1 cellular context compared by ENCODE assay signal in the genomic region with DNA sequence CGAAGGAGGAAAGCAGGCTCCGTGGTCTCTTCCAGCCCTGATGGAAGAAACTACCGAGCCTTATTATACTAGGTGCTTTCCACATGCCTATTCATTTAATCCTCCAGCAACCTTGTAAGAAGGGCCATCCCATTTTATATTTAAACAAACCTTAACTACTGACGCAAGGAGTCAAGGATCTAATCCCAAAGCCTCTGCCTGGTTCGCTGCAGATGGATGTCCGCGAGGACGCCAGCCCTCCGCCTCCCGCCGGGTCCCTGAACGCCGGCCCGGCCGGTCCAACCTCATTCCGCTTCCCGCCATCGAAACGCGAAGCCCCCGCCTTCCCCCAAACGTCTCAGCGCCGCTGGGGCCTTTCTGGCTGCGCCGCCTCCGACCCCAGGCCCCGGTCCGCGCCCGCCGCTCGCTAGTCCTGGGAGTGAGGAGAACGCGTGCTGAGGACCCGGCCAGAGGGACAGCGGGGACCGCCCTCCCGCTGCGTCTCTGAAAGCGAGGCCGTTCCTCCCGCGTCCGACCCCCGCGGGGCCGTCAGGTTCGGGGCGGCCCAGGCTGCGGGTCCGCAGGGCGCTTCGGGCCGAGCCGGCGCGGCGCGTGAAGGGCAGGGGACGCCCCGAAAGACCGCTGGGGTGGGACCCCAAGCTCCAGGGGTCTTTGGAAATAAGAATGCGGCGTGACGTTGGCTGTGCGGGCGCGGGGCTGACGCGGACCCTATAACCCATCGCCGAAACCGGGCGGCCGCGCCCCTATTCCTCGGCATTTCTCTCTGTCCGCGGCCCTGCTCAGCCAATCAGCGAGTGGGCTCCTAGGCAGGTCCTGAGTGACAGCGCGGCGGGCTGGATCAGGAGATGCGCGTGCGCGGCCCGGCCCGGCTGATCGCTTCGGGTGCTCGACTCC.
TF ChIP-seq lines count a peak whose summit lies in the region.

No MANE protein-coding gene starts in this region.

TF ChIP-seq in IMR-90, 13 proteins besides CTCF, POLR2A, EP300 and RAD21 (continued from another document):
- TF ChIP-seq, protein P1, sequence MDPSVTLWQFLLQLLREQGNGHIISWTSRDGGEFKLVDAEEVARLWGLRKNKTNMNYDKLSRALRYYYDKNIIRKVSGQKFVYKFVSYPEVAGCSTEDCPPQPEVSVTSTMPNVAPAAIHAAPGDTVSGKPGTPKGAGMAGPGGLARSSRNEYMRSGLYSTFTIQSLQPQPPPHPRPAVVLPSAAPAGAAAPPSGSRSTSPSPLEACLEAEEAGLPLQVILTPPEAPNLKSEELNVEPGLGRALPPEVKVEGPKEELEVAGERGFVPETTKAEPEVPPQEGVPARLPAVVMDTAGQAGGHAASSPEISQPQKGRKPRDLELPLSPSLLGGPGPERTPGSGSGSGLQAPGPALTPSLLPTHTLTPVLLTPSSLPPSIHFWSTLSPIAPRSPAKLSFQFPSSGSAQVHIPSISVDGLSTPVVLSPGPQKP (IDR thresholded peaks at IDR 0.05; ENCODE audit: borderline replicate concordance, low read depth, low read length): no peak
- TF ChIP-seq NFE2L2 (IDR thresholded peaks at IDR 0.05; ENCODE audit: low read depth, low read length) (no peak), MXI1 (IDR thresholded peaks at IDR 0.05; ENCODE audit: borderline replicate concordance, low read depth, low read length) (no peak), MAFK (IDR thresholded peaks at IDR 0.05; ENCODE audit: low read depth, low read length) (no peak), FOS (IDR thresholded peaks at IDR 0.05; ENCODE audit: low read depth, low read length) (no peak), RFX5 (IDR thresholded peaks at IDR 0.05; ENCODE audit: low read depth, low read length) (no peak)
- TF ChIP-seq, protein P2, sequence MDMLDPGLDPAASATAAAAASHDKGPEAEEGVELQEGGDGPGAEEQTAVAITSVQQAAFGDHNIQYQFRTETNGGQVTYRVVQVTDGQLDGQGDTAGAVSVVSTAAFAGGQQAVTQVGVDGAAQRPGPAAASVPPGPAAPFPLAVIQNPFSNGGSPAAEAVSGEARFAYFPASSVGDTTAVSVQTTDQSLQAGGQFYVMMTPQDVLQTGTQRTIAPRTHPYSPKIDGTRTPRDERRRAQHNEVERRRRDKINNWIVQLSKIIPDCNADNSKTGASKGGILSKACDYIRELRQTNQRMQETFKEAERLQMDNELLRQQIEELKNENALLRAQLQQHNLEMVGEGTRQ (IDR thresholded peaks at IDR 0.05; ENCODE audit: low read depth, low read length): no peak
TF ChIP-seq in IMR-90: peak in this region for 0.
